1 cellular context compared by ENCODE assay signal in the genomic region with DNA sequence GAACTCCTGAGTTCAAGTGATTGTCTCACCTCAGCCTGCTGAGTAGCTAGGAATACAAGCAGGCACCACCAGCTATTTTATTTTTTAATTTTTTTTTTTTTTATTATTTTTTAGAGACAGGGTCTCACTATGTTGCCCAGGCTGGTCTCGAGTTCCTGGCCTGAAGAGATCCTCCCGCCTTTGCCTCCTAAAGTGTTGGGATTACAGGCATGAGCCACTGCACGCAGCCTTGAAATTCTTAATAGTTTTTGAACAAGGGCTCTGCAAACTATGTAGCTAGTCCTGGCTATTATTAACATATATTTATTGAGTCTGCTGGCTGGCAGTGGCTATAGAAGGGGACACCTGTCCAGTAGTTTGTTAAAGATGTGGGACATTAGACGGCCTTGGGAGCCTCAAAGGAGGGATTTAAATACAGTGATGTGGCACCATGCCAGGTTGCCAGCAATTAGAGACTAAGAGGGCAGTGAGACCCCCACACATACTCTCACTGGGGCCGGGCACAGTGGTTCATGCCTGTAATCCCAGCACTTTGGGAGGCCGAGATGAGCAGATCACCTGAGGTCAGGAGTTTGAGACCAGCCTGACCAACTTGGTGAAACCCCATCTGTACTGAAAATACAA.
TF ChIP-seq lines count a peak whose summit lies in the region.

No MANE protein-coding gene starts in this region.

TF ChIP-seq in A549, 52 proteins besides CTCF, POLR2A, EP300 and RAD21 (continued from another document):
- TF ChIP-seq, protein P1, sequence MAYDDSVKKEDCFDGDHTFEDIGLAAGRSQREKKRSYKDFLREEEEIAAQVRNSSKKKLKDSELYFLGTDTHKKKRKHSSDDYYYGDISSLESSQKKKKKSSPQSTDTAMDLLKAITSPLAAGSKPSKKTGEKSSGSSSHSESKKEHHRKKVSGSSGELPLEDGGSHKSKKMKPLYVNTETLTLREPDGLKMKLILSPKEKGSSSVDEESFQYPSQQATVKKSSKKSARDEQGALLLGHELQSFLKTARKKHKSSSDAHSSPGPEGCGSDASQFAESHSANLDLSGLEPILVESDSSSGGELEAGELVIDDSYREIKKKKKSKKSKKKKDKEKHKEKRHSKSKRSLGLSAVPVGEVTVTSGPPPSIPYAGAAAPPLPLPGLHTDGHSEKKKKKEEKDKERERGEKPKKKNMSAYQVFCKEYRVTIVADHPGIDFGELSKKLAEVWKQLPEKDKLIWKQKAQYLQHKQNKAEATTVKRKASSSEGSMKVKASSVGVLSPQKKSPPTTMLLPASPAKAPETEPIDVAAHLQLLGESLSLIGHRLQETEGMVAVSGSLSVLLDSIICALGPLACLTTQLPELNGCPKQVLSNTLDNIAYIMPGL (CRISPR knock-in tag; IDR thresholded peaks at IDR 0.05; ENCODE audit: borderline replicate concordance): no peak
- TF ChIP-seq ZSCAN20 (CRISPR knock-in tag; IDR thresholded peaks at IDR 0.05): no peak
- TF ChIP-seq NFE2L2 (conservative IDR thresholded peaks at IDR 0.05; ENCODE audit: low read length): no peak
- no peak for TF ChIP-seq GATA3 (IDR thresholded peaks at IDR 0.05; ENCODE audit: borderline replicate concordance)
- TF ChIP-seq ZC3H11A (IDR thresholded peaks at IDR 0.05): no peak
- no peak for TF ChIP-seq PHF8 (IDR thresholded peaks at IDR 0.05; ENCODE audit: borderline replicate concordance, low read depth)
- TF ChIP-seq, protein P2, sequence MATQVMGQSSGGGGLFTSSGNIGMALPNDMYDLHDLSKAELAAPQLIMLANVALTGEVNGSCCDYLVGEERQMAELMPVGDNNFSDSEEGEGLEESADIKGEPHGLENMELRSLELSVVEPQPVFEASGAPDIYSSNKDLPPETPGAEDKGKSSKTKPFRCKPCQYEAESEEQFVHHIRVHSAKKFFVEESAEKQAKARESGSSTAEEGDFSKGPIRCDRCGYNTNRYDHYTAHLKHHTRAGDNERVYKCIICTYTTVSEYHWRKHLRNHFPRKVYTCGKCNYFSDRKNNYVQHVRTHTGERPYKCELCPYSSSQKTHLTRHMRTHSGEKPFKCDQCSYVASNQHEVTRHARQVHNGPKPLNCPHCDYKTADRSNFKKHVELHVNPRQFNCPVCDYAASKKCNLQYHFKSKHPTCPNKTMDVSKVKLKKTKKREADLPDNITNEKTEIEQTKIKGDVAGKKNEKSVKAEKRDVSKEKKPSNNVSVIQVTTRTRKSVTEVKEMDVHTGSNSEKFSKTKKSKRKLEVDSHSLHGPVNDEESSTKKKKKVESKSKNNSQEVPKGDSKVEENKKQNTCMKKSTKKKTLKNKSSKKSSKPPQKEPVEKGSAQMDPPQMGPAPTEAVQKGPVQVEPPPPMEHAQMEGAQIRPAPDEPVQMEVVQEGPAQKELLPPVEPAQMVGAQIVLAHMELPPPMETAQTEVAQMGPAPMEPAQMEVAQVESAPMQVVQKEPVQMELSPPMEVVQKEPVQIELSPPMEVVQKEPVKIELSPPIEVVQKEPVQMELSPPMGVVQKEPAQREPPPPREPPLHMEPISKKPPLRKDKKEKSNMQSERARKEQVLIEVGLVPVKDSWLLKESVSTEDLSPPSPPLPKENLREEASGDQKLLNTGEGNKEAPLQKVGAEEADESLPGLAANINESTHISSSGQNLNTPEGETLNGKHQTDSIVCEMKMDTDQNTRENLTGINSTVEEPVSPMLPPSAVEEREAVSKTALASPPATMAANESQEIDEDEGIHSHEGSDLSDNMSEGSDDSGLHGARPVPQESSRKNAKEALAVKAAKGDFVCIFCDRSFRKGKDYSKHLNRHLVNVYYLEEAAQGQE (IDR thresholded peaks at IDR 0.05): no peak
- TF ChIP-seq ZNF302 (CRISPR knock-in tag; IDR thresholded peaks at IDR 0.05): no peak
- TF ChIP-seq, protein P3, sequence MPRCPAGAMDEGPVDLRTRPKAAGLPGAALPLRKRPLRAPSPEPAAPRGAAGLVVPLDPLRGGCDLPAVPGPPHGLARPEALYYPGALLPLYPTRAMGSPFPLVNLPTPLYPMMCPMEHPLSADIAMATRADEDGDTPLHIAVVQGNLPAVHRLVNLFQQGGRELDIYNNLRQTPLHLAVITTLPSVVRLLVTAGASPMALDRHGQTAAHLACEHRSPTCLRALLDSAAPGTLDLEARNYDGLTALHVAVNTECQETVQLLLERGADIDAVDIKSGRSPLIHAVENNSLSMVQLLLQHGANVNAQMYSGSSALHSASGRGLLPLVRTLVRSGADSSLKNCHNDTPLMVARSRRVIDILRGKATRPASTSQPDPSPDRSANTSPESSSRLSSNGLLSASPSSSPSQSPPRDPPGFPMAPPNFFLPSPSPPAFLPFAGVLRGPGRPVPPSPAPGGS (IDR thresholded peaks at IDR 0.05): no peak
- TF ChIP-seq, protein P4, sequence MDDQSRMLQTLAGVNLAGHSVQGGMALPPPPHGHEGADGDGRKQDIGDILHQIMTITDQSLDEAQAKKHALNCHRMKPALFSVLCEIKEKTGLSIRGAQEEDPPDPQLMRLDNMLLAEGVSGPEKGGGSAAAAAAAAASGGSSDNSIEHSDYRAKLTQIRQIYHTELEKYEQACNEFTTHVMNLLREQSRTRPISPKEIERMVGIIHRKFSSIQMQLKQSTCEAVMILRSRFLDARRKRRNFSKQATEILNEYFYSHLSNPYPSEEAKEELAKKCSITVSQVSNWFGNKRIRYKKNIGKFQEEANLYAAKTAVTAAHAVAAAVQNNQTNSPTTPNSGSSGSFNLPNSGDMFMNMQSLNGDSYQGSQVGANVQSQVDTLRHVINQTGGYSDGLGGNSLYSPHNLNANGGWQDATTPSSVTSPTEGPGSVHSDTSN (IDR thresholded peaks at IDR 0.05): no peak
- no peak for TF ChIP-seq MYC (IDR thresholded peaks at IDR 0.05; ENCODE audit: borderline replicate concordance, low read length)
- no peak for TF ChIP-seq NR3C1 (IDR thresholded peaks at IDR 0.05)
- no peak for TF ChIP-seq KDM1A (IDR thresholded peaks at IDR 0.05; ENCODE audit: low read depth)
- TF ChIP-seq SREBF2 (IDR thresholded peaks at IDR 0.05): no peak
